11 cellular contexts compared by ENCODE assay signal in the genomic region with DNA sequence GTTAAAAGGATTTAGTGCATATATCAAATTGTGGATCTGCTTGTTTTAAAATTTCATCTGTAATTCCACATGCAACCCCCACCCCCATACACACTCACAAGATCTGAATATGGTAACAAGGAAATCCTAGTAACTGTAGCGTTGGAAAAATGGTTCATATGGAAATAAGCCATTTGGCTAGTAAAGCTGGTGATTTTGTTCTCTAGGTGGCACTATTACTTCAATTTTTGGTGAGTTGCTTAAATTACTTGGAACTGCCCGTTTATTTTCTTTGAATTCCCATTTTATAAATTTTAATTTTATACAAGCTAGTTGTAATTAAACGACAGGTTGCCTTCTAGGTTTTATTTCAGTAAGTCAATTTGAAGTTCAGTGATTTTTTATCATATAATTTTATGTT. TPM values are rescaled to one million over a fixed set of nuclear protein-coding genes. Genes with fewer than 3 reads are reported as not detected.
A peak's percentile ranks its signal among the peaks of the same experiment; 100 is the strongest.
DNase-seq lines count a peak whose midpoint lies in the region; ATAC-seq and TF ChIP-seq lines count a peak whose summit lies in the region.
"Had no signal": no experiment of that assay in that cellular context is flagged by ENCODE, and none has a peak within 500 bp of the region (broad histone marks: within the 10 kb centered on the region; RNA-seq: fewer than 3 reads in every experiment).

No MANE protein-coding gene starts in this region.

- peaks cover 4% of the 10 kb centered on the region for H3K36me3 Mint-ChIP-seq in WTC11

- no peaks in the 10 kb centered on the region for H3K79me2 ChIP-seq in KMS-11 (ENCODE audit: insufficient read depth, low read depth)

- no peak overlapping the region for H3K27ac ChIP-seq in KMS-11
- H3K27ac ChIP-seq in mesenchymal stem cell (ENCODE audit: low read length, poor library complexity, severe bottlenecking) = no peak overlapping the region

- no peak overlapping the region for H2AK5ac ChIP-seq in mesenchymal stem cell (ENCODE audit: low read length, severe bottlenecking)

- no peak overlapping the region for H4K8ac ChIP-seq in mesenchymal stem cell (ENCODE audit: low read length)

- CTCF ChIA-PET in WTC11 (lab: Charles Lee) = interaction anchor here (0.8 to 2.7 kb wide), 6 partner anchors 11 to 835 kb away, joined by 3 to 10 read pairs (median 4); a partner anchor contains a TSS

- no peaks in the 10 kb centered on the region for H3K9me3 ChIP-seq in mesenchymal stem cell (ENCODE audit: control insufficient read depth, low read length)

- no peak overlapping the region for H2BK120ac ChIP-seq in mesenchymal stem cell (ENCODE audit: low read depth, low read length)

- H3K27me3 ChIP-seq in KMS-11 (ENCODE audit: insufficient read depth, low read depth) = no peaks in the 10 kb centered on the region
- no peaks in the 10 kb centered on the region for H3K27me3 ChIP-seq in mesenchymal stem cell (ENCODE audit: control insufficient read depth in 1 of 2, insufficient read depth in 1 of 2, low read length in 2 of 2)

- DNase-seq in ELR (ENCODE audit: low read depth) (peak; percentile 49), WTC11 (ENCODE audit: low spot score) (no peak), mesenchymal stem cell (no peak), inferior parietal cortex (ENCODE audit: extremely low spot score) (no peak), omental fat pad (ENCODE audit: low spot score) (no peak), NCI-H226 (no peak), cortex of kidney (lab: John Stamatoyannopoulos, UW) (no peak)
- DNase-seq: foreskin melanocyte; NCI-H187; stimulated activated naive CD8-positive, alpha-beta T cell treated with anti-CD3 and anti-CD28 coated beads, Interleukin-15, amount 100 ng/mL, for 72 hours had no signal

- H2BK5ac ChIP-seq in mesenchymal stem cell (ENCODE audit: low read depth, low read length, poor library complexity, severe bottlenecking) = no peak overlapping the region

- POLR2A ChIA-PET in WTC11 (lab: Charles Lee) = no interaction called here

- H3K18ac ChIP-seq in mesenchymal stem cell (ENCODE audit: low read depth in 1 of 2, low read length in 2 of 2) = no peak overlapping the region

- no peak for ATAC-seq in WTC11
- ATAC-seq in omental fat pad (ENCODE audit: low FRiP score) = no peak
- ATAC-seq: stimulated activated naive CD8-positive, alpha-beta T cell treated with anti-CD3 and anti-CD28 coated beads, Interleukin-15, amount 100 ng/mL, for 72 hours had no signal

- H3K9ac ChIP-seq in KMS-11 (no peak overlapping the region), mesenchymal stem cell (ENCODE audit: low read length) (peak overlapping the region; percentile 54)

- H3K4me2 ChIP-seq in KMS-11 (no peak overlapping the region), mesenchymal stem cell (ENCODE audit: low read length, poor library complexity, severe bottlenecking) (no peak overlapping the region)

- no peaks in the 10 kb centered on the region for H3K36me3 ChIP-seq in KMS-11 (ENCODE audit: insufficient read depth)
- H3K36me3 ChIP-seq in mesenchymal stem cell (ENCODE audit: control insufficient read depth in 1 of 2, insufficient read depth in 2 of 2, low read depth in 1 of 2, low read length in 2 of 2) = no peaks in the 10 kb centered on the region

- no peak overlapping the region for H2AFZ ChIP-seq in KMS-11 (ENCODE audit: low read depth)
- no peak overlapping the region for H2AFZ ChIP-seq in mesenchymal stem cell (ENCODE audit: low read depth, low read length)

- H3K23ac ChIP-seq in mesenchymal stem cell (ENCODE audit: low read length in 2 of 2) = no peak overlapping the region

- H2BK12ac ChIP-seq in mesenchymal stem cell (ENCODE audit: low read length in 2 of 2) = no peak overlapping the region

- no peaks in the 10 kb centered on the region for H4K20me1 ChIP-seq in KMS-11 (ENCODE audit: insufficient read depth)

- peaks cover 4% of the 10 kb centered on the region for H3K9me3 Mint-ChIP-seq in WTC11
- H3K9me3 Mint-ChIP-seq: stimulated activated naive CD8-positive, alpha-beta T cell treated with anti-CD3 and anti-CD28 coated beads, Interleukin-15, amount 100 ng/mL, for 72 hours had no signal

- TF ChIP-seq CTCF in KMS-11 (conservative IDR thresholded peaks at IDR 0.05; ENCODE audit: low read depth, low read length) (peak; percentile 31), WTC11 (IDR thresholded peaks at IDR 0.05) (no peak), omental fat pad (IDR thresholded peaks at IDR 0.05) (no peak)

- no peak overlapping the region for H3K4me3 ChIP-seq in KMS-11 (IDR thresholded peaks at IDR 0.05; ENCODE audit: insufficient read depth, low read depth, low read length)
- no peak overlapping the region for H3K4me3 ChIP-seq in mesenchymal stem cell (ENCODE audit: insufficient read depth in 1 of 2, low read depth in 1 of 2, low read length in 2 of 2)

- no peaks in the 10 kb centered on the region; the same call in 1 of the 2 replicates for H3K27me3 Mint-ChIP-seq in WTC11 (ENCODE audit: low read depth)

- H3K4ac ChIP-seq in mesenchymal stem cell (ENCODE audit: low read depth in 1 of 2, low read length in 2 of 2) = no peak overlapping the region

- H3K79me1 ChIP-seq in mesenchymal stem cell (replicated peaks; ENCODE audit: low read length, poor library complexity, severe bottlenecking) = peaks cover 6% of the 10 kb centered on the region

- H2BK15ac ChIP-seq in mesenchymal stem cell (ENCODE audit: low read depth, poor library complexity, severe bottlenecking) = no peak overlapping the region

- whole genome bisulfite sequencing in mesenchymal stem cell = 60% methylated on average over 1 of the region's 3 CpGs

- peaks cover 68% of the 10 kb centered on the region for H3K4me1 Mint-ChIP-seq in WTC11

- peak overlapping the region; percentile 93 for H3K4me3 Mint-ChIP-seq in WTC11
- H3K4me3 Mint-ChIP-seq: stimulated activated naive CD8-positive, alpha-beta T cell treated with anti-CD3 and anti-CD28 coated beads, Interleukin-15, amount 100 ng/mL, for 72 hours had no signal

- H3K27ac Mint-ChIP-seq in WTC11 = no peak overlapping the region
- H3K27ac Mint-ChIP-seq: stimulated activated naive CD8-positive, alpha-beta T cell treated with anti-CD3 and anti-CD28 coated beads, Interleukin-15, amount 100 ng/mL, for 72 hours had no signal

- H4K91ac ChIP-seq in mesenchymal stem cell (ENCODE audit: low read length) = no peak overlapping the region

- peaks cover 7% of the 10 kb centered on the region for H3K4me1 ChIP-seq in KMS-11 (ENCODE audit: low read depth, poor library complexity, severe bottlenecking)
- H3K4me1 ChIP-seq in mesenchymal stem cell (ENCODE audit: control insufficient read depth, insufficient read depth, low read depth, low read length) = peaks cover 3% of the 10 kb centered on the region

- H3K14ac ChIP-seq in mesenchymal stem cell (ENCODE audit: low read length in 2 of 2) = no peak overlapping the region

TF ChIP-seq in WTC11, 78 proteins besides CTCF, POLR2A, EP300 and RAD21:
- no peak for TF ChIP-seq TCF7 (CRISPR knock-in tag; IDR thresholded peaks at IDR 0.05; ENCODE audit: low read depth)
- TF ChIP-seq ZNF423 (CRISPR knock-in tag; IDR thresholded peaks at IDR 0.05) = no peak
- no peak for TF ChIP-seq KAT7 (CRISPR knock-in tag; IDR thresholded peaks at IDR 0.05; ENCODE audit: borderline replicate concordance)

RNA-seq across cellular contexts. Expression of a gene that starts 5.3 kb away (rescaled TPM):
- total RNA-seq in WTC11 (2021) (4.6 to 5.0 TPM (median 4.8 TPM) in 3 replicates), omental fat pad (1 to 10 TPM in 1 of 4 donors, under 1 TPM in 3; 0.16 to 1.2 (median 0.45) TPM)
- polyA plus RNA-seq in mesenchymal stem cell (2013, experiment 1 of 2) = 38.5 TPM
- 40.6 TPM for polyA plus RNA-seq in mesenchymal stem cell (2013, experiment 2 of 2)
